Comparison of ENCODE assay signal across 2 cellular contexts in genomic region chr15:28913171-28913765, GRCh38.
TF ChIP-seq lines count a peak whose summit lies in the region.

No MANE protein-coding gene starts in this region.

TF ChIP-seq in A549, 52 proteins besides CTCF, POLR2A, EP300 and RAD21:
- TF ChIP-seq BCL3 (IDR thresholded peaks at IDR 0.05) (no peak), HEYL (CRISPR knock-in tag; IDR thresholded peaks at IDR 0.05) (no peak), PHF8 (IDR thresholded peaks at IDR 0.05; ENCODE audit: borderline replicate concordance, low read depth) (no peak), HES2 (IDR thresholded peaks at IDR 0.05) (no peak), ZC3H11A (IDR thresholded peaks at IDR 0.05) (no peak), FOSL2 (IDR thresholded peaks at IDR 0.05) (no peak), FOSL2 (CRISPR knock-in tag; IDR thresholded peaks at IDR 0.05) (no peak), RNF2 (IDR thresholded peaks at IDR 0.05; ENCODE audit: borderline replicate concordance, low read depth) (no peak), ESRRA (IDR thresholded peaks at IDR 0.05; ENCODE audit: borderline replicate concordance, low read length) (no peak), USF2 (IDR thresholded peaks at IDR 0.05) (no peak), HMGXB4 (CRISPR knock-in tag; IDR thresholded peaks at IDR 0.05; ENCODE audit: borderline replicate concordance) (no peak), TFCP2L1 (CRISPR knock-in tag; IDR thresholded peaks at IDR 0.05) (no peak), KDM1A (IDR thresholded peaks at IDR 0.05; ENCODE audit: low read depth) (no peak), NFE2L2 (conservative IDR thresholded peaks at IDR 0.05; ENCODE audit: low read length) (no peak), ZFP36 (IDR thresholded peaks at IDR 0.05; ENCODE audit: borderline replicate concordance, partially characterized antibody) (no peak), ELK1 (IDR thresholded peaks at IDR 0.05; ENCODE audit: low read depth, low read length) (no peak), HOXA7 (CRISPR knock-in tag; IDR thresholded peaks at IDR 0.05) (no peak)

TF ChIP-seq in K562, 482 proteins besides CTCF, POLR2A, EP300 and RAD21 (continued from another document):
- TF ChIP-seq E4F1 (CRISPR knock-in tag; IDR thresholded peaks at IDR 0.05; ENCODE audit: borderline replicate concordance) (no peak), FIP1L1 (IDR thresholded peaks at IDR 0.05; ENCODE audit: low read depth, low read length, poor library complexity, severe bottlenecking) (no peak), ZNF318 (IDR thresholded peaks at IDR 0.05; ENCODE audit: borderline replicate concordance in 1 of 2, low read depth in 1 of 2) (no peak), WHSC1 (IDR thresholded peaks at IDR 0.05; ENCODE audit: low read length) (peak; percentile 69)
